In genomic region chr7:114939484-114940097, GRCh38 we compare ENCODE assay signal across 11 cellular contexts. TPM values are rescaled to one million over a fixed set of nuclear protein-coding genes. Genes with fewer than 3 reads are reported as not detected.
A peak's percentile ranks its signal among the peaks of the same experiment; 100 is the strongest.
DNase-seq lines count a peak whose midpoint lies in the region; ATAC-seq, FAIRE-seq and TF ChIP-seq lines count a peak whose summit lies in the region.
"Had no signal": no experiment of that assay in that cellular context is flagged by ENCODE, and none has a peak within 500 bp of the region (broad histone marks: within the 10 kb centered on the region; RNA-seq: fewer than 3 reads in every experiment).

No MANE protein-coding gene starts in this region.

- no peaks in the 10 kb centered on the region for H3K27me3 ChIP-seq in Caco-2 (replicated peaks; ENCODE audit: control insufficient read depth, insufficient read depth, low read length)
- H3K27me3 ChIP-seq in K562 (ENCODE audit: control insufficient read depth in 2 of 2, insufficient read depth in 2 of 2, low read length in 2 of 2), result no peaks in the 10 kb centered on the region
- no peaks in the 10 kb centered on the region for H3K27me3 ChIP-seq in upper lobe of left lung

- DNase-seq in Caco-2 (no peak), GM12891 (ENCODE audit: insufficient read length, low spot score) (no peak), LNCaP clone FGC (ENCODE audit: low read depth) (peak; percentile 6), K562 (ENCODE audit: extremely low read depth in 1 of 4, low spot score in 3 of 4) (peak in 1 of 4 experiments; percentile 4), upper lobe of left lung (no peak), D721Med (ENCODE audit: insufficient read length, low spot score) (no peak), foreskin melanocyte (no peak)
- DNase-seq: islet precursor cell; NK-92 treated with Interleukin-12 subunit alpha and Interleukin-12 subunit beta, amount 100 ng/mL, for 24 hours had no signal

- no peak overlapping the region for H3K27ac ChIP-seq in K562 (ENCODE audit: extremely low read depth, low read depth, low read length)
- H3K27ac ChIP-seq in upper lobe of left lung, result no peak overlapping the region

- POLR2A ChIA-PET in Caco-2 (lab: Charles Lee) (no interaction called here), K562 (lab: Yijun Ruan, JAX) (no interaction called here)

- H3K4me1 ChIP-seq in Caco-2, result no peaks in the 10 kb centered on the region
- no peaks in the 10 kb centered on the region for H3K4me1 ChIP-seq in K562 (replicated peaks in 1 of 2; ENCODE audit: control insufficient read depth in 2 of 2, insufficient read depth in 2 of 2, low read length in 2 of 2)
- H3K4me1 ChIP-seq in upper lobe of left lung, result peaks cover 18 to 22% (median 20%) of the 10 kb centered on the region in 4 donors

- CTCF ChIA-PET in Caco-2 (lab: Charles Lee) (interaction anchor here (2.5 kb wide), 1 partner anchor 74 kb away, joined by 41 read pairs; no protein-coding TSS in a partner anchor), K562 (lab: Yijun Ruan, JAX; ENCODE audit: low intra/inter-chr PET ratio) (no interaction called here)

- no peak overlapping the region for H3K27ac Mint-ChIP-seq in Caco-2 (ENCODE audit: unreplicated experiment)

- no peak for TF ChIP-seq POLR2A in GM12891 (IDR thresholded peaks at IDR 0.05; ENCODE audit: low read depth, low read length)
- no peak for TF ChIP-seq POLR2A in K562 (conservative IDR thresholded peaks at IDR 0.05)
- no peak for TF ChIP-seq POLR2A in upper lobe of left lung (IDR thresholded peaks at IDR 0.05)

- no peak overlapping the region for H3K4me3 Mint-ChIP-seq in Caco-2 (ENCODE audit: unreplicated experiment)

- H3K36me3 ChIP-seq in Caco-2 (ENCODE audit: control insufficient read depth, insufficient read depth, low read length) (no peaks in the 10 kb centered on the region), K562 (ENCODE audit: control insufficient read depth, insufficient read depth, low read length) (no peaks in the 10 kb centered on the region), upper lobe of left lung (peaks cover 0 to 3% (median 0%) of the 10 kb centered on the region in 4 donors)

- no peak overlapping the region for H3K9ac ChIP-seq in K562 (ENCODE audit: insufficient read depth in 1 of 2, low read depth in 2 of 2, low read length in 2 of 2)

- H3K4me2 ChIP-seq in K562 (ENCODE audit: insufficient read depth, low read length), result no peak overlapping the region

- H3K9me3 ChIP-seq in Caco-2 (no peaks in the 10 kb centered on the region), K562 (replicated peaks; ENCODE audit: control insufficient read depth, insufficient read depth, low read depth, low read length) (no peaks in the 10 kb centered on the region; the same call in 1 of the 2 replicates), upper lobe of left lung (no peaks in the 10 kb centered on the region)

- FAIRE-seq in GM12891 (lab: Jason Lieb, UNC), result peak; percentile 28
- peak; percentile 60 for FAIRE-seq in K562 (lab: Jason Lieb, UNC)
- no peak for FAIRE-seq in D721Med (lab: Jason Lieb, UNC)

- intact Hi-C loops in Caco-2 (cut with micrococcal nuclease; ENCODE audit: unreplicated experiment) (loop anchor here (1.0 kb wide), 1 partner anchor 74 kb away; no protein-coding TSS in a partner anchor), K562 (cut with micrococcal nuclease) (loop anchor here (10.0 kb wide), 1 partner anchor 915 kb away; no protein-coding TSS in a partner anchor)

- H3K79me2 ChIP-seq in K562 (ENCODE audit: control insufficient read depth, insufficient read depth, low read length), result no peaks in the 10 kb centered on the region

- H3K4me3 ChIP-seq in Caco-2 (ENCODE audit: low read depth, low read length) (no peak overlapping the region), LNCaP clone FGC (ENCODE audit: low read depth, low read length) (no peak overlapping the region), K562 (no peak overlapping the region), upper lobe of left lung (no peak overlapping the region)

- TF ChIP-seq CTCF in Caco-2 (IDR thresholded peaks at IDR 0.05; ENCODE audit: insufficient read depth in 1 of 2, low read depth in 1 of 2, low read length in 1 of 2, severe bottlenecking in 1 of 2, unreplicated experiment in 1 of 2) (peak; percentile 28 to 41), LNCaP clone FGC (IDR thresholded peaks at IDR 0.05; ENCODE audit: control insufficient read depth, extremely low read depth, insufficient read depth) (peak; percentile 71), K562 (IDR thresholded peaks at IDR 0.05 in 2 of 3, conservative IDR thresholded peaks at IDR 0.05 in 1 of 3; ENCODE audit: insufficient read depth in 2 of 3, low read depth in 1 of 3, low read length in 3 of 3) (no peak), upper lobe of left lung (IDR thresholded peaks at IDR 0.05) (no peak), D721Med (IDR thresholded peaks at IDR 0.05; ENCODE audit: insufficient read depth, missing control alignments) (no peak)

- no peaks in the 10 kb centered on the region for H4K20me1 ChIP-seq in K562 (replicated peaks; ENCODE audit: control insufficient read depth, insufficient read depth, low read length)

- no peaks in the 10 kb centered on the region for H3K36me3 Mint-ChIP-seq in Caco-2 (ENCODE audit: insufficient read depth, unreplicated experiment)

- no peaks in the 10 kb centered on the region for H3K4me1 Mint-ChIP-seq in Caco-2 (ENCODE audit: low read depth, unreplicated experiment)

- WGBS in K562 (ENCODE audit: insufficient coverage, low coverage, missing lambda C conversion rate), result 0% methylated on average over 3 of the region's 3 CpGs
- WGBS in upper lobe of left lung, 2 donors, result 74 to 81% methylated on average over 3 of the region's 3 CpGs

- BruUV-seq in Caco-2 (replicated peaks; lab: Mats Ljungman, UMichigan) (no TSS peak), K562 (replicated peaks; lab: Mats Ljungman, UMichigan) (no TSS peak)

- H2AFZ ChIP-seq in K562 (ENCODE audit: low read depth, low read length), result no peak overlapping the region

- no peaks in the 10 kb centered on the region for H3K9me3 Mint-ChIP-seq in Caco-2 (ENCODE audit: unreplicated experiment)
- H3K9me3 Mint-ChIP-seq: CD4-positive, alpha-beta memory T cell had no signal

- no peak for TF ChIP-seq RAD21 in K562 (CRISPR knock-in tag; conservative IDR thresholded peaks at IDR 0.05 in 1 of 2, IDR thresholded peaks at IDR 0.05 in 1 of 2)

- in situ Hi-C loops in K562 (cut with MboI), result no loop called here

- H3K9me1 ChIP-seq in K562 (ENCODE audit: control insufficient read depth, insufficient read depth, low read length), result no peaks in the 10 kb centered on the region

- ATAC-seq in K562, result no peak
- ATAC-seq in upper lobe of left lung (ENCODE audit: low FRiP score in 2 of 2), result no peak
- ATAC-seq in HG02852 (IDR thresholded peaks at IDR 0.05; ENCODE audit: unreplicated experiment), result no peak

- H3K27me3 Mint-ChIP-seq in Caco-2 (ENCODE audit: insufficient read depth, unreplicated experiment), result peaks cover 5% of the 10 kb centered on the region
- H3K27me3 Mint-ChIP-seq: CD4-positive, alpha-beta memory T cell had no signal

- no peak for TF ChIP-seq EP300 in K562 (IDR thresholded peaks at IDR 0.05; ENCODE audit: low read length)
- no peak for TF ChIP-seq EP300 in upper lobe of left lung (IDR thresholded peaks at IDR 0.05)

TF ChIP-seq in GM12891, 5 proteins besides CTCF, POLR2A, EP300 and RAD21:
- TF ChIP-seq TAF1 (IDR thresholded peaks at IDR 0.05; ENCODE audit: low read depth, low read length) (no peak), POLR2AphosphoS5 (IDR thresholded peaks at IDR 0.05; ENCODE audit: low read depth, low read length) (no peak), PAX5 (IDR thresholded peaks at IDR 0.05; ENCODE audit: insufficient read depth, low read length, severe bottlenecking) (no peak)

TF ChIP-seq in K562, 482 proteins besides CTCF, POLR2A, EP300 and RAD21:
- no peak for TF ChIP-seq PPARD (CRISPR knock-in tag; IDR thresholded peaks at IDR 0.05)

RNA-seq across cellular contexts. Expression of gene MDFIC, which starts 17.7 kb away (rescaled TPM):
- total RNA-seq in Caco-2 (2022) (2.7 and 4.2 TPM in 2 replicates), K562 (2014; rRNA removed) (not detected in 2 replicates), K562 (2014; rRNA removed; fragmentation: Illumina TruSeq; extraction: Trizol) (not detected in 2 replicates), K562 (2015; rRNA removed; fragmentation: Illumina TruSeq; extraction: Trizol) (not detected in 2 replicates), K562 (2021) (0.13 and 0.27 TPM in 2 replicates), upper lobe of left lung (10 to 100 TPM; 13.8 to 63.9 (median 31.8) TPM)
- 46.9 TPM for polyA plus RNA-seq in GM12891 (2012; ENCODE audit: low read depth, missing spikeins)
- not detected in 2 replicates for total RNA-seq in K562 (2011; cell fraction: chromatin; rRNA removed; ENCODE audit: low replicate concordance)
- not detected in 2 replicates for total RNA-seq in K562 (2011; cell fraction: nucleolus; rRNA removed)
- total RNA-seq in K562 (2011; cell fraction: nucleoplasm; rRNA removed), result not detected in 2 replicates
- polyA plus RNA-seq in K562 (2011; rRNA removed) (not detected in 2 replicates), K562 (2014; fragmentation: Illumina TruSeq; extraction: Trizol) (not detected in 2 replicates), K562 (2014; fragmentation: Nextera tagmentation; extraction: Ambion mirVana) (not detected), K562 (2014; rRNA removed) (0.24 TPM in 1 of 2 replicates, not detected in the other)
- not detected in 2 replicates for polyA plus RNA-seq in K562 (2011; cell fraction: cytosol; rRNA removed)
- polyA plus RNA-seq in K562 (2011; cell fraction: nucleus; rRNA removed), result not detected in 2 replicates
- polyA plus RNA-seq in K562 (2012), result 0.04 and 0.05 TPM in 2 replicates
- polyA minus RNA-seq in K562 (2011; rRNA and poly(A)+ RNA removed), result 0.28 TPM in 1 of 2 replicates, not detected in the other
- polyA minus RNA-seq in K562 (2011; cell fraction: cytosol; rRNA and poly(A)+ RNA removed), result not detected in 2 replicates
- polyA minus RNA-seq in K562 (2011; cell fraction: nucleus; rRNA and poly(A)+ RNA removed), result not detected in 2 replicates

Comparison
In these comparisons a context has a peak if more than half of its experiments do, and no peak if none do; other contexts are left out.
1. CTCF ChIP-seq: peak in Caco-2 (2 of 2) and LNCaP clone FGC (single experiment); none in K562 (0 of 3), upper lobe of left lung (0 of 6) and D721Med (single experiment).